ENCODE assay signal across 25 cellular contexts in the genomic region with DNA sequence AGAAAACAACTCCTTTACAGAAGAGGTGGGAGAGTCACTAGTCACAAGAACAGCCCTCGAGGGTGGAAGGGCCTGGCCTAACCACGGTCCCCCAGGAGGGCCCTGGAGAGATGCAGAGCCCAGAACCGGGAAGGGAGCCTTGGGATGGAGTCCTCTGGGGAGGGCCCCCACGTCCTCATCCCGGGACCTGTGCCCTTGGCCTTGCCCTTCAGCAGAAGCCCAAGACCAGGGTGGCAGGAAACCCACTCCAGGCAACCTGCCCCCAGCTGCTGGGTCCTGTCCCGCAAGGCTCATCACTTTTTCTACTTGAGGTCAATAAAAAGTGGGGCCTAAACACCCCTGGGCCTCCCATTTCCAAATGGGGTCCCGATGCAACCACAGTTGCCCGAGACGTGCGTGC.
"Had no signal": no experiment of that assay in that cellular context is flagged by ENCODE, and none has a peak within 500 bp of the region (broad histone marks: within the 10 kb centered on the region; RNA-seq: fewer than 3 reads in every experiment).

No MANE protein-coding gene starts in this region.

- H3K27me3 ChIP-seq: ovary, stomach, thyroid gland, upper lobe of left lung had no signal

- DNase-seq: activated CD4-positive, alpha-beta T cell treated with anti-CD3 and anti-CD28 coated beads for 36 hours; activated CD4-positive, CD25-positive, alpha-beta regulatory T cell; activated CD8-positive, alpha-beta T cell treated with anti-CD3 and anti-CD28 coated beads, Interleukin-2, amount 10 ng/mL, durations not matched to agents 7 days and 5 days; activated effector memory CD4-positive, alpha-beta T cell treated with Interleukin-2 at 50 U/mL for 16 hours; activated naive CD4-positive, alpha-beta T cell treated with anti-CD3 and anti-CD28 coated beads for 36 hours; amygdala; central memory CD4-positive, alpha-beta T cell; foreskin fibroblast; head of caudate nucleus; hippocampal formation; left cardiac atrium; mammary epithelial cell; naive B cell; nephron progenitor cell; retina; stimulated activated CD4-positive, alpha-beta T cell treated with anti-CD3 and anti-CD28 coated beads, Interleukin-15, amount 100 ng/mL, for 24 hours; stimulated activated CD4-positive, alpha-beta T cell treated with anti-CD3 and anti-CD28 coated beads, Interleukin-2, amount 100 ng/mL, for 24 hours; stimulated activated naive B cell treated with anti-CD40 and anti-IgM and Interleukin-4, amounts not matched to agents 10 μg/mL and 1 μg/mL and 100 μg/mL, for 72 hours; stomach; thyroid gland had no signal

- H3K4me3 ChIP-seq: ovary, prostate gland, smooth muscle cell, stomach, thyroid gland, upper lobe of left lung had no signal

- H3K9me3 ChIP-seq: ovary, prostate gland, stomach, thyroid gland, upper lobe of left lung had no signal

- H3K27ac ChIP-seq: ovary, prostate gland, stomach, thyroid gland, upper lobe of left lung had no signal

- H3K4me2 ChIP-seq: smooth muscle cell had no signal

- ATAC-seq: activated CD4-positive, alpha-beta T cell treated with anti-CD3 and anti-CD28 coated beads for 36 hours; activated CD8-positive, alpha-beta T cell treated with anti-CD3 and anti-CD28 coated beads, Interleukin-2, amount 10 ng/mL, durations not matched to agents 7 days and 5 days; esophagus mucosa; left cardiac atrium; stimulated activated naive B cell treated with anti-CD40 and anti-IgM and Interleukin-4, amounts not matched to agents 10 μg/mL and 1 μg/mL and 100 μg/mL, for 72 hours had no signal

- H3K36me3 ChIP-seq: ovary had no signal
